In the genomic region with DNA sequence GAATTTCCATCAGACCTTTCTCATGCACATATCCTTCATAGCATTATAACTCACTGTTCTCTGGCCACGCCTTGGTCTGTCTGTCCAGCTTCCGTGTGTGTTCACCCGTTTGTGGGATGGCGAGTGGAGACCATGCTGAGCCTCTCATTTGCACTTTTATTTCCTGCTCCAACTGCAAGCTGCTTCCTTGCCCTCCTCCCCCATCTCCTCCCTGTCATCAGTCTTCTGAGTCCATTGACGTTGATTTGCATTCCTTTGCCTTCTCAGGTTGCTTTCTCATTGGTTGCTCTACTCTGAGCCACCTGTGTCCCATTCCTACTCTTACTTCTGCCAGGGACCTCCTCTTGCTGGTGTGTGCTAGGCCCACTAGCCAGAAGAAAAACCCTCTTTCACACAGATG, we compare ENCODE assay signal across 22 cellular contexts.
A peak's percentile ranks its signal among the peaks of the same experiment; 100 is the strongest.
DNase-seq lines count a peak whose midpoint lies in the region; ATAC-seq, FAIRE-seq and TF ChIP-seq lines count a peak whose summit lies in the region.
"Had no signal": no experiment of that assay in that cellular context is flagged by ENCODE, and none has a peak within 500 bp of the region (broad histone marks: within the 10 kb centered on the region; RNA-seq: fewer than 3 reads in every experiment).

No MANE protein-coding gene starts in this region.

- H3K4me2 ChIP-seq in PC-3 (ENCODE audit: low read length), result no peak overlapping the region
- H3K4me2 ChIP-seq: SK-N-SH had no signal

- H3K27me3 ChIP-seq in breast epithelium, result no peaks in the 10 kb centered on the region
- H3K27me3 ChIP-seq in bronchial epithelial cell (ENCODE audit: control insufficient read depth, insufficient read depth, low read length), result no peaks in the 10 kb centered on the region
- H3K27me3 ChIP-seq in PC-3 (ENCODE audit: low read length), result no peaks in the 10 kb centered on the region
- H3K27me3 ChIP-seq: upper lobe of left lung had no signal

- FAIRE-seq in bronchial epithelial cell (lab: Jason Lieb, UNC) (no peak), urothelium cell line (lab: Jason Lieb, UNC) (no peak)
- FAIRE-seq: RCC 7860 had no signal

- H3K9ac ChIP-seq in PC-3 (ENCODE audit: low read length), result no peak overlapping the region
- H3K9ac ChIP-seq: SK-N-SH had no signal

- TF ChIP-seq CTCF in breast epithelium (IDR thresholded peaks at IDR 0.05) (no peak), MCF 10A (IDR thresholded peaks at IDR 0.05; ENCODE audit: unreplicated experiment) (no peak), bronchial epithelial cell (IDR thresholded peaks at IDR 0.05; ENCODE audit: insufficient read depth, low read length, severe bottlenecking) (no peak), PC-3 (conservative IDR thresholded peaks at IDR 0.05; ENCODE audit: low read depth, low read length) (no peak)

- H3K9me3 ChIP-seq in breast epithelium (no peaks in the 10 kb centered on the region), PC-3 (ENCODE audit: low read length) (no peaks in the 10 kb centered on the region)
- H3K9me3 ChIP-seq: SK-N-SH, upper lobe of left lung had no signal

- H3K4me1 ChIP-seq in breast epithelium (peaks cover 0 to 26% of the 10 kb centered on the region in 2 donors), PC-3 (ENCODE audit: insufficient read depth, low read length) (peaks cover 30% of the 10 kb centered on the region)

- no peak for DNase-seq in breast epithelium (ENCODE audit: low spot score in 2 of 2)
- no peak for DNase-seq in MCF 10A (ENCODE audit: unreplicated experiment)
- DNase-seq in bronchial epithelial cell (ENCODE audit: low read depth), result peak; percentile 21
- peak; percentile 95 for DNase-seq in left kidney (ENCODE audit: low read depth, low spot score)
- peak; percentile 17 for DNase-seq in urothelium cell line (ENCODE audit: low spot score)
- DNase-seq in NCI-H446 (lab: John Stamatoyannopoulos, UW), result no peak
- no peak for DNase-seq in PC-3
- DNase-seq: activated CD4-positive, alpha-beta T cell treated with anti-CD3 and anti-CD28 coated beads for 36 hours; activated effector memory CD4-positive, alpha-beta T cell treated with anti-CD3 and anti-CD28 coated beads, Interleukin-2, amount 50 U/mL, for 16 hours; amniotic stem cell; C1 segment of cervical spinal cord; cortex of kidney; DND-41; NCI-H2081 treated with DMSO at 0.1 percent for 48 hours; NCI-H774; retina; SK-N-SH; stimulated activated naive CD8-positive, alpha-beta T cell treated with anti-CD3 and anti-CD28 coated beads, Interleukin-15, Interleukin-2, amounts not matched to agents 100 U/mL and 50 U/mL, for 24 hours; T-helper 9 cell; upper lobe of left lung had no signal

- H3K4me3 Mint-ChIP-seq in MCF 10A (ENCODE audit: unreplicated experiment), result no peak overlapping the region
- H3K4me3 Mint-ChIP-seq: activated CD4-positive, alpha-beta T cell treated with anti-CD3 and anti-CD28 coated beads for 36 hours had no signal

- H3K27ac ChIP-seq in breast epithelium, result peak overlapping the region; percentile 57 to 73
- no peak overlapping the region for H3K27ac ChIP-seq in PC-3 (ENCODE audit: low read length)
- H3K27ac ChIP-seq: upper lobe of left lung had no signal

- H3K27ac Mint-ChIP-seq in MCF 10A (ENCODE audit: low read depth, unreplicated experiment), result no peak overlapping the region
- H3K27ac Mint-ChIP-seq: activated CD4-positive, alpha-beta T cell treated with anti-CD3 and anti-CD28 coated beads for 36 hours had no signal

- CTCF ChIA-PET in MCF 10A (lab: Yijun Ruan, JAX), result interaction anchor here (2.5 kb wide), 1 partner anchor 12 kb away, joined by 5 read pairs; no protein-coding TSS in a partner anchor
- CTCF ChIA-PET in PC-3 (lab: Charles Lee), result no interaction called here

- no peak for ATAC-seq in HG02623 (IDR thresholded peaks at IDR 0.05; ENCODE audit: unreplicated experiment)
- no peak for ATAC-seq in PC-3
- ATAC-seq: activated CD4-positive, alpha-beta T cell treated with anti-CD3 and anti-CD28 coated beads for 36 hours; stimulated activated naive CD8-positive, alpha-beta T cell treated with anti-CD3 and anti-CD28 coated beads, Interleukin-15, Interleukin-2, amounts not matched to agents 100 U/mL and 50 U/mL, for 24 hours had no signal

- H3K4me1 Mint-ChIP-seq in MCF 10A (ENCODE audit: insufficient read depth, unreplicated experiment), result peaks cover 24% of the 10 kb centered on the region
- H3K4me1 Mint-ChIP-seq: activated CD4-positive, alpha-beta T cell treated with anti-CD3 and anti-CD28 coated beads for 36 hours had no signal

- H3K9me2 ChIP-seq in PC-3 (replicated peaks; ENCODE audit: low read length), result no peaks in the 10 kb centered on the region
- H3K9me2 ChIP-seq: SK-N-SH had no signal

- no peak overlapping the region for H2AFZ ChIP-seq in PC-3 (ENCODE audit: low read length)

- BruUV-seq in MCF 10A (replicated peaks; lab: Mats Ljungman, UMichigan), result no TSS peak
- no TSS peak for BruUV-seq in PC-3 (replicated peaks; lab: Mats Ljungman, UMichigan)

- POLR2A ChIA-PET in MCF 10A (lab: Yijun Ruan, JAX), result no interaction called here
- POLR2A ChIA-PET in PC-3 (lab: Charles Lee; ENCODE audit: unreplicated experiment), result no interaction called here

- no peak for TF ChIP-seq POLR2A in breast epithelium (IDR thresholded peaks at IDR 0.05)

- H3F3A ChIP-seq in PC-3 (ENCODE audit: low read length, unreplicated experiment), result no peaks in the 10 kb centered on the region

- no peaks in the 10 kb centered on the region for H3K36me3 Mint-ChIP-seq in MCF 10A (ENCODE audit: insufficient read depth, unreplicated experiment)

- no peaks in the 10 kb centered on the region for H3K9me3 Mint-ChIP-seq in MCF 10A (ENCODE audit: unreplicated experiment)

- intact Hi-C loops in breast epithelium (cut with DNase I; ENCODE audit: low total_unique reads), result no loop called here
- intact Hi-C loops in MCF 10A (cut with micrococcal nuclease), result no loop called here
- intact Hi-C loops in PC-3 (cut with micrococcal nuclease), result no loop called here

- 0 out of 2 replicates have a peak, but pooled peaks cover 3% of the 10 kb centered on the region for H4K20me1 ChIP-seq in PC-3 (ENCODE audit: low read length)

- H3K36me3 ChIP-seq in breast epithelium (no peaks in the 10 kb centered on the region), bronchial epithelial cell (ENCODE audit: control insufficient read depth, insufficient read depth, low read length) (no peaks in the 10 kb centered on the region), PC-3 (ENCODE audit: low read depth, low read length) (no peaks in the 10 kb centered on the region)
- H3K36me3 ChIP-seq: upper lobe of left lung had no signal

- no peak overlapping the region for H3K4me3 ChIP-seq in breast epithelium
- no peak overlapping the region for H3K4me3 ChIP-seq in bronchial epithelial cell (ENCODE audit: low read depth, low read length)
- H3K4me3 ChIP-seq in PC-3 (ENCODE audit: low read length), result no peak overlapping the region
- H3K4me3 ChIP-seq: upper lobe of left lung had no signal

- H3K27me3 Mint-ChIP-seq in MCF 10A (ENCODE audit: insufficient read depth, unreplicated experiment), result no peaks in the 10 kb centered on the region

- H3K79me2 ChIP-seq in PC-3 (ENCODE audit: low read length), result no peaks in the 10 kb centered on the region

Comparison
In these comparisons a context has a peak if more than half of its experiments do, and no peak if none do; other contexts are left out.
1. DNase-seq: peak in bronchial epithelial cell (single experiment), left kidney (single experiment) and urothelium cell line (single experiment); none in breast epithelium (0 of 2), MCF 10A (single experiment), NCI-H446 (0 of 2) and PC-3 (single experiment).